Comparison of ENCODE assay signal across 1 cellular context in genomic region chr14:68262567-68262966, GRCh38.
TF ChIP-seq lines count a peak whose summit lies in the region.

No MANE protein-coding gene starts in this region.

TF ChIP-seq in GM12878, 131 proteins besides CTCF, POLR2A, EP300 and RAD21:
- TF ChIP-seq ZZZ3 (IDR thresholded peaks at IDR 0.05; ENCODE audit: control insufficient read depth, insufficient read length, low read depth) (no peak), CHD2 (IDR thresholded peaks at IDR 0.05; ENCODE audit: borderline replicate concordance, low read depth, low read length) (no peak), MXI1 (IDR thresholded peaks at IDR 0.05; ENCODE audit: low read depth, low read length) (no peak), ATF3 (IDR thresholded peaks at IDR 0.05; ENCODE audit: borderline replicate concordance, extremely low read depth, low read depth, low read length) (no peak)
